Comparison of ENCODE assay signal across 1 cellular context in genomic region chr17:80931421-80932265, GRCh38.
TF ChIP-seq lines count a peak whose summit lies in the region.

No MANE protein-coding gene starts in this region.

TF ChIP-seq in WTC11, 78 proteins besides CTCF, POLR2A, EP300 and RAD21 (continued from another document):
- no peak for TF ChIP-seq ZNF281 (CRISPR knock-in tag; IDR thresholded peaks at IDR 0.05)
- TF ChIP-seq GRHL2 (CRISPR knock-in tag; IDR thresholded peaks at IDR 0.05; ENCODE audit: insufficient replicate concordance, severe bottlenecking): no peak
- no peak for TF ChIP-seq ARID4B (CRISPR knock-in tag; IDR thresholded peaks at IDR 0.05; ENCODE audit: borderline replicate concordance)
- no peak for TF ChIP-seq PRDM15 (CRISPR knock-in tag; IDR thresholded peaks at IDR 0.05)
- no peak for TF ChIP-seq GTF2I (CRISPR knock-in tag; conservative IDR thresholded peaks at IDR 0.05)
- no peak for TF ChIP-seq JAZF1 (CRISPR knock-in tag; IDR thresholded peaks at IDR 0.05)
- TF ChIP-seq TCF7 (CRISPR knock-in tag; IDR thresholded peaks at IDR 0.05; ENCODE audit: low read depth): no peak
- no peak for TF ChIP-seq MYBL2 (CRISPR knock-in tag; IDR thresholded peaks at IDR 0.05)
- TF ChIP-seq ZMAT4 (CRISPR knock-in tag; IDR thresholded peaks at IDR 0.05): no peak
- TF ChIP-seq JUN (CRISPR knock-in tag; IDR thresholded peaks at IDR 0.05): no peak
- no peak for TF ChIP-seq TEAD1 (CRISPR knock-in tag; IDR thresholded peaks at IDR 0.05)
- no peak for TF ChIP-seq NFATC4 (CRISPR knock-in tag; IDR thresholded peaks at IDR 0.05)
- no peak for TF ChIP-seq ZNF671 (CRISPR knock-in tag; IDR thresholded peaks at IDR 0.05)
- TF ChIP-seq ZNF317 (CRISPR knock-in tag; IDR thresholded peaks at IDR 0.05; ENCODE audit: borderline replicate concordance, low read depth): no peak
- no peak for TF ChIP-seq IRF1 (CRISPR knock-in tag; IDR thresholded peaks at IDR 0.05)
- no peak for TF ChIP-seq USF2 (CRISPR knock-in tag; IDR thresholded peaks at IDR 0.05)
